In genomic region chr10:78794736-78795455, GRCh38 we compare ENCODE assay signal across 15 cellular contexts.
A peak's percentile ranks its signal among the peaks of the same experiment; 100 is the strongest.
DNase-seq lines count a peak whose midpoint lies in the region; ATAC-seq and TF ChIP-seq lines count a peak whose summit lies in the region.
"Had no signal": no experiment of that assay in that cellular context is flagged by ENCODE, and none has a peak within 500 bp of the region (broad histone marks: within the 10 kb centered on the region; RNA-seq: fewer than 3 reads in every experiment).

No MANE protein-coding gene starts in this region.

- intact Hi-C loops in posterior vena cava (cut with DNase I) = no loop called here
- intact Hi-C loops in esophagus muscularis mucosa (cut with DNase I) = no loop called here

- H3K4me1 ChIP-seq in endodermal cell (ENCODE audit: control insufficient read depth, insufficient read depth, low read length) (no peaks in the 10 kb centered on the region), esophagus muscularis mucosa (no peaks in the 10 kb centered on the region)
- H3K4me1 ChIP-seq: Caco-2 had no signal

- H3K27ac ChIP-seq in endodermal cell (ENCODE audit: low read depth, low read length) (no peak overlapping the region), esophagus muscularis mucosa (replicated peaks in 1 of 4) (no peak overlapping the region)
- H3K27ac ChIP-seq: C4-2B had no signal

- H3K4me3 ChIP-seq in endodermal cell (ENCODE audit: low read length) = no peak overlapping the region
- no peak overlapping the region for H3K4me3 ChIP-seq in esophagus muscularis mucosa

- peaks cover 3% of the 10 kb centered on the region for H3K4me1 Mint-ChIP-seq in endodermal cell

- no peak for TF ChIP-seq CTCF in endodermal cell (conservative IDR thresholded peaks at IDR 0.05)
- TF ChIP-seq CTCF in esophagus muscularis mucosa (IDR thresholded peaks at IDR 0.05) = no peak

- no peak for TF ChIP-seq EP300 in esophagus muscularis mucosa (IDR thresholded peaks at IDR 0.05)

- DNase-seq in endodermal cell (peak; percentile 25), mesenteric fat pad (ENCODE audit: low spot score) (peak; percentile 77), posterior vena cava (ENCODE audit: low spot score) (peak; percentile 11), esophagus muscularis mucosa (ENCODE audit: extremely low spot score) (no peak), NCI-H2029 (lab: John Stamatoyannopoulos, UW) (no peak)
- DNase-seq: ACHN, Caco-2, GOT3, H7, HFFc6, IMR-90 had no signal

- 87 to 97% methylated on average over 5 to 7 of the region's 7 CpGs for whole genome bisulfite sequencing in endodermal cell (ENCODE audit: insufficient coverage in 1 of 2, insufficient read length in 1 of 2), 2 experiments
- WGBS in esophagus muscularis mucosa = 82% methylated on average over 7 of the region's 7 CpGs

- no peak overlapping the region for H3K9ac ChIP-seq in endodermal cell (ENCODE audit: extremely low read depth, low read length, poor library complexity, severe bottlenecking)

- H3K27me3 Mint-ChIP-seq in endodermal cell (ENCODE audit: insufficient read depth) = peaks cover 25% of the 10 kb centered on the region

- H3K9me3 ChIP-seq in endodermal cell (ENCODE audit: control insufficient read depth, low read length) (no peaks in the 10 kb centered on the region), esophagus muscularis mucosa (peaks cover 0 to 10% (median 5%) of the 10 kb centered on the region in 4 donors)
- H3K9me3 ChIP-seq: Caco-2 had no signal

- no peak overlapping the region for H3K4me3 Mint-ChIP-seq in endodermal cell
- H3K4me3 Mint-ChIP-seq: CD4-positive, alpha-beta T cell; HFFc6 had no signal

- no peak for ATAC-seq in GM19455 (IDR thresholded peaks at IDR 0.05; ENCODE audit: unreplicated experiment)
- ATAC-seq: HCT116 had no signal

- peaks cover 2% of the 10 kb centered on the region for H3K9me3 Mint-ChIP-seq in endodermal cell
- H3K9me3 Mint-ChIP-seq: CD4-positive, alpha-beta T cell had no signal

- TF ChIP-seq POLR2A in esophagus muscularis mucosa (IDR thresholded peaks at IDR 0.05; ENCODE audit: low read depth) = no peak

- no peak overlapping the region for H3K27ac Mint-ChIP-seq in endodermal cell
- H3K27ac Mint-ChIP-seq: CD4-positive, alpha-beta T cell; HFFc6 had no signal

- no peaks in the 10 kb centered on the region for H3K36me3 ChIP-seq in endodermal cell (ENCODE audit: control insufficient read depth, insufficient read depth, low read length)
- H3K36me3 ChIP-seq in esophagus muscularis mucosa = no peaks in the 10 kb centered on the region

- H3K27me3 ChIP-seq in endodermal cell (ENCODE audit: control insufficient read depth, insufficient read depth, low read length, poor library complexity, severe bottlenecking) = no peaks in the 10 kb centered on the region
- no peaks in the 10 kb centered on the region for H3K27me3 ChIP-seq in esophagus muscularis mucosa

- H3K36me3 Mint-ChIP-seq in endodermal cell (ENCODE audit: low read depth) = no peaks in the 10 kb centered on the region

Comparison
In these comparisons a context has a peak if more than half of its experiments do, and no peak if none do; other contexts are left out.
1. DNase-seq: peak in endodermal cell (single experiment), mesenteric fat pad (single experiment) and posterior vena cava (single experiment); none in esophagus muscularis mucosa (single experiment) and NCI-H2029 (single experiment).